Comparison of ENCODE assay signal across 11 cellular contexts in the genomic region with DNA sequence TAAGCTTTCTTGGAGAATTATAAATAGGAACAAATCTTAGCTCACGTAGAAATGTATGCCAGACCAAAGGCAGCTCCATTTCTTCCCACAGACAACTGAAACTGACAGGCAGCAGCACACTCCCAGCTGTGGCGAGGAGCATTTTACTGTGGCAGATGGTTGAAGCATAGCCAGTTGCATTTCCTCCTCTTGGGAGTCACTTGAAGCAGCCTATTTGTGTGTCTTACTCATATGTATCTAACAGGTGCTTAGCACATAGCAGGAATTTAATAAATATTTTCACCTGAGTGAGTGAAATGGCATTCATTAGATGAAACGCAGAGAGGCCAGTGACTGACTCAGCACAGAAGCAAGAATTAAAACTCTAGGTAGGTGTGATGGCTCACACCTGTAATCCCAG. TPM values are rescaled to one million over a fixed set of nuclear protein-coding genes. Genes with fewer than 3 reads are reported as not detected.
DNase-seq lines count a peak whose midpoint lies in the region; ATAC-seq lines count a peak whose summit lies in the region.
"Had no signal": no experiment of that assay in that cellular context is flagged by ENCODE, and none has a peak within 500 bp of the region (broad histone marks: within the 10 kb centered on the region; RNA-seq: fewer than 3 reads in every experiment).

No MANE protein-coding gene starts in this region.

- peak overlapping the region; percentile 11; the same call in 1 of the 2 replicates for H3K4me2 ChIP-seq in BLaER1

- H3K27ac ChIP-seq in BLaER1: no peak overlapping the region; the same call in 1 of the 2 replicates
- H3K27ac ChIP-seq in esophagus (ENCODE audit: low read depth in 2 of 2, low read length in 1 of 2): peak overlapping the region; percentile 10 to 42

- DNase-seq in G401 (ENCODE audit: low spot score): no peak
- no peak for DNase-seq in GM19240 (ENCODE audit: insufficient read length, low spot score)
- no peak for DNase-seq in cerebellum (ENCODE audit: low spot score)
- DNase-seq in T-helper 1 cell: no peak
- DNase-seq: activated CD4-positive, CD25-positive, alpha-beta regulatory T cell; AML-193; NCI-H2107 had no signal

- H3K9ac ChIP-seq in BLaER1: no peak overlapping the region

- in situ Hi-C loops in G401 (cut with HindIII; ENCODE audit: low sequenced_read_pairs): no loop called here

- no peaks in the 10 kb centered on the region for H3K27me3 ChIP-seq in BLaER1
- no peaks in the 10 kb centered on the region for H3K27me3 ChIP-seq in esophagus (ENCODE audit: control insufficient read depth in 1 of 2, insufficient read depth in 2 of 2, low read length in 2 of 2)

- peak; percentile 78 for ATAC-seq in GM21367 (IDR thresholded peaks at IDR 0.05; ENCODE audit: unreplicated experiment)
- ATAC-seq in HG03442 (IDR thresholded peaks at IDR 0.05; ENCODE audit: unreplicated experiment): peak; percentile 45

- H3K36me3 ChIP-seq in BLaER1 (no peaks in the 10 kb centered on the region), esophagus (ENCODE audit: control insufficient read depth in 2 of 2, insufficient read depth in 2 of 2, low read length in 1 of 2) (no peaks in the 10 kb centered on the region)

- whole genome bisulfite sequencing in esophagus, 2 donors: 57 to 71% methylated on average over 3 of the region's 3 CpGs

- peaks cover 37% of the 10 kb centered on the region for H3K9me3 ChIP-seq in BLaER1
- no peaks in the 10 kb centered on the region for H3K9me3 ChIP-seq in esophagus (ENCODE audit: control insufficient read depth in 2 of 2, insufficient read depth in 1 of 2, low read depth in 1 of 2, low read length in 1 of 2)

- H3K4me3 ChIP-seq in BLaER1 (no peak overlapping the region), esophagus (ENCODE audit: low read depth in 1 of 2, low read length in 2 of 2) (no peak overlapping the region)

- H3K4me1 ChIP-seq in BLaER1 (peaks cover 9% of the 10 kb centered on the region; the same call in 1 of the 2 replicates), esophagus (ENCODE audit: control insufficient read depth in 2 of 2, insufficient read depth in 2 of 2, low read length in 1 of 2) (peaks cover 0 to 4% of the 10 kb centered on the region in 2 donors)

- no peaks in the 10 kb centered on the region for H4K20me1 ChIP-seq in BLaER1

RNA-seq across cellular contexts. Expression of gene MTMR12, which starts 12.3 kb away (rescaled TPM):
- polyA plus RNA-seq in esophagus: 1 to 10 TPM; 5.2 to 8.2 TPM
- 12.7 and 23.8 TPM in 2 replicates for total RNA-seq in G401 (2014; rRNA removed; shearing (Covaris generic))
- total RNA-seq in cerebellum: 20.2 TPM
